ENCODE assay signal across 13 cellular contexts in genomic region chr10:125661942-125662515, GRCh38. TPM values are rescaled to one million over a fixed set of nuclear protein-coding genes. Genes with fewer than 3 reads are reported as not detected.
DNase-seq lines count a peak whose midpoint lies in the region; ATAC-seq and TF ChIP-seq lines count a peak whose summit lies in the region.
"Had no signal": no experiment of that assay in that cellular context is flagged by ENCODE, and none has a peak within 500 bp of the region (broad histone marks: within the 10 kb centered on the region; RNA-seq: fewer than 3 reads in every experiment).

No MANE protein-coding gene starts in this region.

- no peak overlapping the region for H3K27ac ChIP-seq in testis
- H3K27ac ChIP-seq in tibial artery: no peak overlapping the region
- no peak overlapping the region for H3K27ac ChIP-seq in caudate nucleus (ENCODE audit: low read depth, low read length)

- peaks cover 7% of the 10 kb centered on the region for H3K4me1 ChIP-seq in testis
- no peaks in the 10 kb centered on the region for H3K4me1 ChIP-seq in tibial artery

- no peaks in the 10 kb centered on the region for H3K9me3 ChIP-seq in testis
- no peaks in the 10 kb centered on the region for H3K9me3 ChIP-seq in tibial artery

- no peak for TF ChIP-seq POLR2A in testis (IDR thresholded peaks at IDR 0.05)

- H3K27me3 ChIP-seq in testis (no peaks in the 10 kb centered on the region), tibial artery (no peaks in the 10 kb centered on the region)

- 25% methylated on average over 7 of the region's 7 CpGs for WGBS in testis, 2 donors

- intact Hi-C loops in testis (cut with DNase I; ENCODE audit: low total_unique reads) (no loop called here), tibial artery (cut with DNase I; ENCODE audit: low total_unique reads) (no loop called here)

- no peak for TF ChIP-seq CTCF in fibroblast of the aortic adventitia (IDR thresholded peaks at IDR 0.05; ENCODE audit: insufficient read depth, low read length)
- no peak for TF ChIP-seq CTCF in testis (IDR thresholded peaks at IDR 0.05)
- no peak for TF ChIP-seq CTCF in tibial artery (IDR thresholded peaks at IDR 0.05)

- peak; percentile 36 for DNase-seq in NCI-H748 (lab: John Stamatoyannopoulos, UW; ENCODE audit: unreplicated experiment)
- no peak for DNase-seq in NCI-H748 treated with DMSO at 0.1 percent for 48 hours (lab: John Stamatoyannopoulos, UW)
- peak; percentile 57 for DNase-seq in RPMI7951 (ENCODE audit: low read depth)
- peak; percentile 94 for DNase-seq in fibroblast of the aortic adventitia (ENCODE audit: low read depth)
- peak; percentile 27 for DNase-seq in testis
- DNase-seq in tibial artery: no peak
- DNase-seq in caudate nucleus (lab: John Stamatoyannopoulos, UW): no peak
- DNase-seq: activated effector memory CD4-positive, alpha-beta T cell treated with anti-CD3 and anti-CD28 coated beads, Interleukin-2, amount 50 U/mL, for 16 hours; stimulated activated naive CD8-positive, alpha-beta T cell treated with anti-CD3 and anti-CD28 coated beads, Interleukin-15, amount 100 ng/mL, for 72 hours had no signal

- ATAC-seq in HG02852 (IDR thresholded peaks at IDR 0.05; ENCODE audit: unreplicated experiment): no peak
- ATAC-seq: Panc1; stimulated activated naive CD8-positive, alpha-beta T cell treated with anti-CD3 and anti-CD28 coated beads, Interleukin-15, amount 100 ng/mL, for 72 hours had no signal

- H3K36me3 ChIP-seq in testis (ENCODE audit: low read depth, missing control alignments) (no peaks in the 10 kb centered on the region), tibial artery (no peaks in the 10 kb centered on the region)

- H3K4me3 ChIP-seq in fibroblast of the aortic adventitia (ENCODE audit: low read depth, low read length): no peak overlapping the region
- H3K4me3 ChIP-seq in testis: peak overlapping the region in 1 of 2 donors; percentile 34
- H3K4me3 ChIP-seq in tibial artery: no peak overlapping the region

RNA-seq across cellular contexts. Expression of gene TEX36, which starts 20.9 kb away (rescaled TPM):
- not detected in 2 replicates for total RNA-seq in RPMI7951 (2014; rRNA removed; shearing (Covaris generic))
- 2.1 TPM in 1 of 2 replicates, not detected in the other for total RNA-seq in fibroblast of the aortic adventitia (ENCODE audit: low replicate concordance)
- 10 to 100 TPM; 14.9 to 24.6 TPM for total RNA-seq in testis
- 41.5 TPM for polyA plus RNA-seq in testis (ENCODE audit: insufficient read depth, low read depth, low replicate concordance)
- total RNA-seq: H1, WTC11 had no signal
- polyA plus RNA-seq: H1 had no signal

RNA-seq across cellular contexts. Expression of gene EDRF1, which starts 57.5 kb away (rescaled TPM):
- total RNA-seq in RPMI7951 (2014; rRNA removed; shearing (Covaris generic)): 15.9 and 17.9 TPM in 2 replicates
- total RNA-seq in fibroblast of the aortic adventitia (ENCODE audit: low replicate concordance): 15.7 and 27.2 TPM in 2 replicates
- total RNA-seq in testis: 10 to 100 TPM; 93.1 to 95.1 TPM
- 66.7 TPM for polyA plus RNA-seq in testis (ENCODE audit: insufficient read depth, low read depth, low replicate concordance)

Comparison
In these comparisons a context has a peak if more than half of its experiments do, and no peak if none do; other contexts are left out.
1. DNase-seq: peak in NCI-H748 (single experiment), RPMI7951 (single experiment), fibroblast of the aortic adventitia (single experiment) and testis (single experiment); none in NCI-H748 treated with DMSO at 0.1 percent for 48 hours (single experiment), tibial artery (0 of 2) and caudate nucleus (0 of 61).